In genomic region chr17:62668091-62668804, GRCh38 we compare ENCODE assay signal across 16 cellular contexts. TPM values are rescaled to one million over a fixed set of nuclear protein-coding genes. Genes with fewer than 3 reads are reported as not detected.
A peak's percentile ranks its signal among the peaks of the same experiment; 100 is the strongest.
DNase-seq lines count a peak whose midpoint lies in the region; ATAC-seq and TF ChIP-seq lines count a peak whose summit lies in the region.
"Had no signal": no experiment of that assay in that cellular context is flagged by ENCODE, and none has a peak within 500 bp of the region (broad histone marks: within the 10 kb centered on the region; RNA-seq: fewer than 3 reads in every experiment).

No MANE protein-coding gene starts in this region.

- DNase-seq in AG20443 (ENCODE audit: low spot score), result peak; percentile 41
- peak; percentile 68 for DNase-seq in LHCN-M2 (ENCODE audit: low read depth)
- peak; percentile 96 for DNase-seq in mammary epithelial cell
- no peak for DNase-seq in naive thymus-derived CD8-positive, alpha-beta T cell
- DNase-seq in NOMO-1 (lab: John Stamatoyannopoulos, UW; ENCODE audit: unreplicated experiment in 2 of 2), result no peak
- no peak for DNase-seq in natural killer cell
- no peak for DNase-seq in activated T-cell treated with anti-CD3 and anti-CD28 coated beads, Interleukin-2, amount 50 U/mL, for 72 hours
- DNase-seq: activated CD4-positive, CD25-positive, alpha-beta regulatory T cell; activated naive CD4-positive, alpha-beta T cell; DND-41; midbrain; NCI-H1092; PC-9 had no signal

- H3K79me2 ChIP-seq in mammary epithelial cell (ENCODE audit: insufficient read depth, low read length), result peaks cover 11% of the 10 kb centered on the region

- H3K4me3 Mint-ChIP-seq in naive thymus-derived CD8-positive, alpha-beta T cell, result no peak overlapping the region
- no peak overlapping the region for H3K4me3 Mint-ChIP-seq in natural killer cell
- no peak overlapping the region for H3K4me3 Mint-ChIP-seq in activated T-cell treated with anti-CD3 and anti-CD28 coated beads, Interleukin-2, amount 50 U/mL, for 72 hours
- H3K4me3 Mint-ChIP-seq: stimulated activated effector memory CD8-positive, alpha-beta T cell treated with anti-CD3 and anti-CD28 coated beads, Interleukin-12 subunit alpha, Interleukin-12 subunit beta, amount 100 ng/mL, for 72 hours had no signal

- in situ Hi-C loops in mammary epithelial cell (cut with MboI; ENCODE audit: low sequenced_read_pairs in 2 of 2), result no loop called here

- intact Hi-C loops in mammary epithelial cell (cut with micrococcal nuclease), result loop anchor here (1.0 kb wide), 1 partner anchor 40 kb away; no protein-coding TSS in a partner anchor
- intact Hi-C loops in natural killer cell (cut with micrococcal nuclease), result no loop called here

- H3K4me1 Mint-ChIP-seq in naive thymus-derived CD8-positive, alpha-beta T cell, result peaks cover 8 to 21% (median 12%) of the 10 kb centered on the region in 4 donors
- peaks cover 0 to 9% of the 10 kb centered on the region in 2 donors for H3K4me1 Mint-ChIP-seq in natural killer cell
- H3K4me1 Mint-ChIP-seq in activated T-cell treated with anti-CD3 and anti-CD28 coated beads, Interleukin-2, amount 50 U/mL, for 72 hours (ENCODE audit: low read depth), result peaks cover 4% of the 10 kb centered on the region

- no peak for ATAC-seq in naive thymus-derived CD8-positive, alpha-beta T cell
- ATAC-seq in natural killer cell, result no peak
- ATAC-seq in activated T-cell treated with anti-CD3 and anti-CD28 coated beads, Interleukin-2, amount 50 U/mL, for 72 hours (replicated peaks in 1 of 2), result no peak
- ATAC-seq in HG03378 (IDR thresholded peaks at IDR 0.05; ENCODE audit: unreplicated experiment), result no peak
- ATAC-seq: stimulated activated effector memory CD8-positive, alpha-beta T cell treated with anti-CD3 and anti-CD28 coated beads, Interleukin-12 subunit alpha, Interleukin-12 subunit beta, amount 100 ng/mL, for 72 hours had no signal

- no peaks in the 10 kb centered on the region for H3K27me3 ChIP-seq in mammary epithelial cell (ENCODE audit: insufficient read depth, low read length)
- H3K27me3 ChIP-seq: BLaER1 treated with 17β-estradiol and CSF1 and Interleukin-3, amounts not matched to agents 10 nM and 100 nM had no signal

- dilution Hi-C loops in mammary epithelial cell (cut with HindIII; ENCODE audit: low sequenced_read_pairs), result no loop called here

- H4K20me1 ChIP-seq in mammary epithelial cell (ENCODE audit: insufficient read depth, low read length), result no peaks in the 10 kb centered on the region

- H2AFZ ChIP-seq in mammary epithelial cell (ENCODE audit: low read depth, low read length), result peak overlapping the region; percentile 18
- H2AFZ ChIP-seq: PC-9 had no signal

- H3K9ac ChIP-seq in mammary epithelial cell (ENCODE audit: insufficient read depth, low read length), result no peak overlapping the region
- H3K9ac ChIP-seq: BLaER1 treated with 17β-estradiol and CSF1 and Interleukin-3, amounts not matched to agents 10 nM and 100 nM had no signal

- peaks cover 4% of the 10 kb centered on the region for H3K36me3 ChIP-seq in mammary epithelial cell (ENCODE audit: insufficient read depth, low read length)

- BruUV-seq in mammary epithelial cell (replicated peaks; lab: Mats Ljungman, UMichigan), result no TSS peak

- no peaks in the 10 kb centered on the region for H3K9me3 Mint-ChIP-seq in naive thymus-derived CD8-positive, alpha-beta T cell
- H3K9me3 Mint-ChIP-seq in natural killer cell, result no peaks in the 10 kb centered on the region
- no peaks in the 10 kb centered on the region for H3K9me3 Mint-ChIP-seq in activated T-cell treated with anti-CD3 and anti-CD28 coated beads, Interleukin-2, amount 50 U/mL, for 72 hours
- H3K9me3 Mint-ChIP-seq: stimulated activated effector memory CD8-positive, alpha-beta T cell treated with anti-CD3 and anti-CD28 coated beads, Interleukin-12 subunit alpha, Interleukin-12 subunit beta, amount 100 ng/mL, for 72 hours had no signal

- peak overlapping the region in 7 of 10 donors; percentile 6 to 79 (median 66) for H3K27ac Mint-ChIP-seq in naive thymus-derived CD8-positive, alpha-beta T cell
- no peak overlapping the region for H3K27ac Mint-ChIP-seq in natural killer cell
- no peak overlapping the region for H3K27ac Mint-ChIP-seq in activated T-cell treated with anti-CD3 and anti-CD28 coated beads, Interleukin-2, amount 50 U/mL, for 72 hours
- H3K27ac Mint-ChIP-seq: stimulated activated effector memory CD8-positive, alpha-beta T cell treated with anti-CD3 and anti-CD28 coated beads, Interleukin-12 subunit alpha, Interleukin-12 subunit beta, amount 100 ng/mL, for 72 hours had no signal

- WGBS in mammary epithelial cell (ENCODE audit: low coverage, missing lambda C conversion rate), result 42% methylated on average over 10 of the region's 10 CpGs

- peaks cover 0 to 2% (median 0%) of the 10 kb centered on the region in 3 donors for H3K36me3 Mint-ChIP-seq in naive thymus-derived CD8-positive, alpha-beta T cell
- no peaks in the 10 kb centered on the region for H3K36me3 Mint-ChIP-seq in natural killer cell
- no peaks in the 10 kb centered on the region for H3K36me3 Mint-ChIP-seq in activated T-cell treated with anti-CD3 and anti-CD28 coated beads, Interleukin-2, amount 50 U/mL, for 72 hours (ENCODE audit: insufficient read depth in 2 of 2)

- peak overlapping the region; percentile 48 for H3K27ac ChIP-seq in mammary epithelial cell (ENCODE audit: insufficient read depth, low read depth, low read length)
- H3K27ac ChIP-seq: BLaER1 treated with 17β-estradiol and CSF1 and Interleukin-3, amounts not matched to agents 10 nM and 100 nM; PC-9 had no signal

- peaks cover 56% of the 10 kb centered on the region for H3K4me1 ChIP-seq in mammary epithelial cell (ENCODE audit: insufficient read depth, low read length)

- H3K4me3 ChIP-seq in mammary epithelial cell (replicated peaks in 1 of 3; ENCODE audit: insufficient read depth in 1 of 3, low read depth in 2 of 3, low read length in 3 of 3), result no peak overlapping the region
- H3K4me3 ChIP-seq: BLaER1 treated with 17β-estradiol and CSF1 and Interleukin-3, amounts not matched to agents 10 nM and 100 nM; PC-9 had no signal

- POLR2A ChIA-PET in naive thymus-derived CD8-positive, alpha-beta T cell (lab: Charles Lee), result no interaction called here

- TF ChIP-seq CTCF in mammary epithelial cell (conservative IDR thresholded peaks at IDR 0.05 in 1 of 2, IDR thresholded peaks at IDR 0.05 in 1 of 2; ENCODE audit: extremely low read depth in 1 of 2, insufficient read depth in 1 of 2, low read depth in 1 of 2, low read length in 2 of 2) (peak in 1 of 2 donors; percentile 6), natural killer cell (IDR thresholded peaks at IDR 0.05) (no peak)

- peak overlapping the region; percentile 51 for H3K4me2 ChIP-seq in mammary epithelial cell (ENCODE audit: insufficient read depth, low read depth, low read length)
- H3K4me2 ChIP-seq: BLaER1 treated with 17β-estradiol and CSF1 and Interleukin-3, amounts not matched to agents 10 nM and 100 nM; PC-9 had no signal

- H3K27me3 Mint-ChIP-seq in naive thymus-derived CD8-positive, alpha-beta T cell, result no peaks in the 10 kb centered on the region
- H3K27me3 Mint-ChIP-seq in natural killer cell (ENCODE audit: low read depth in 2 of 2), result peaks cover 0 to 4% of the 10 kb centered on the region in 2 donors
- H3K27me3 Mint-ChIP-seq in activated T-cell treated with anti-CD3 and anti-CD28 coated beads, Interleukin-2, amount 50 U/mL, for 72 hours (ENCODE audit: low read depth), result no peaks in the 10 kb centered on the region

- H3K9me3 ChIP-seq in mammary epithelial cell (replicated peaks; ENCODE audit: insufficient read depth, low read length), result no peaks in the 10 kb centered on the region
- H3K9me3 ChIP-seq: BLaER1 treated with 17β-estradiol and CSF1 and Interleukin-3, amounts not matched to agents 10 nM and 100 nM had no signal

- CTCF ChIA-PET in mammary epithelial cell (lab: Charles Lee; ENCODE audit: low non-redundant PET), result no interaction called here

RNA-seq across cellular contexts. Expression of gene MRC2, which starts 40.8 kb away (rescaled TPM):
- total RNA-seq in LHCN-M2 (2014; rRNA removed) (210 and 281 TPM in 2 replicates), mammary epithelial cell (100 to 1,000 TPM; 147 to 512 TPM), natural killer cell (under 1 TPM; 0.23 to 0.54 (median 0.50) TPM)
- 150 TPM for polyA plus RNA-seq in LHCN-M2 (2012)
- 64.3 TPM for polyA plus RNA-seq in mammary epithelial cell
- 74.0 TPM for polyA minus RNA-seq in mammary epithelial cell
- total RNA-seq in naive thymus-derived CD8-positive, alpha-beta T cell, result 10 to 100 TPM in 1 of 2 experiments, 1 to 10 TPM in 1; 7.3 to 11.0 TPM
- polyA plus RNA-seq in naive thymus-derived CD8-positive, alpha-beta T cell, result 1 to 10 TPM in 1 of 3 donors, under 1 TPM in 2; 0.74 to 1.3 (median 0.80) TPM
- 10 to 100 TPM in 1 of 2 donors, 1 to 10 TPM in 1; 6.1 to 14.2 TPM for total RNA-seq in activated T-cell treated with anti-CD3 and anti-CD28 coated beads, Interleukin-2, amount 50 U/mL, for 72 hours

Comparison
In these comparisons a context has a peak if more than half of its experiments do, and no peak if none do; other contexts are left out.
1. DNase-seq: peak in AG20443 (single experiment), LHCN-M2 (single experiment) and mammary epithelial cell (single experiment); none in naive thymus-derived CD8-positive, alpha-beta T cell (0 of 10), NOMO-1 (0 of 2), natural killer cell (single experiment) and activated T-cell treated with anti-CD3 and anti-CD28 coated beads, Interleukin-2, amount 50 U/mL, for 72 hours (0 of 2).
2. H3K27ac Mint-ChIP-seq: peak in naive thymus-derived CD8-positive, alpha-beta T cell (7 of 10); none in natural killer cell (0 of 2) and activated T-cell treated with anti-CD3 and anti-CD28 coated beads, Interleukin-2, amount 50 U/mL, for 72 hours (single experiment).
3. RNA of gene MRC2, which starts 40.8 kb away (total RNA-seq): 147 to 512 TPM in mammary epithelial cell and 210 to 281 TPM in LHCN-M2; 6.1 to 14.2 TPM in activated T-cell treated with anti-CD3 and anti-CD28 coated beads, Interleukin-2, amount 50 U/mL, for 72 hours, 7.3 to 11.0 TPM in naive thymus-derived CD8-positive, alpha-beta T cell and 0.23 to 0.54 TPM in natural killer cell; every median in the first group is over 4 times any median in the second.